8 cellular contexts compared by ENCODE assay signal in the genomic region with DNA sequence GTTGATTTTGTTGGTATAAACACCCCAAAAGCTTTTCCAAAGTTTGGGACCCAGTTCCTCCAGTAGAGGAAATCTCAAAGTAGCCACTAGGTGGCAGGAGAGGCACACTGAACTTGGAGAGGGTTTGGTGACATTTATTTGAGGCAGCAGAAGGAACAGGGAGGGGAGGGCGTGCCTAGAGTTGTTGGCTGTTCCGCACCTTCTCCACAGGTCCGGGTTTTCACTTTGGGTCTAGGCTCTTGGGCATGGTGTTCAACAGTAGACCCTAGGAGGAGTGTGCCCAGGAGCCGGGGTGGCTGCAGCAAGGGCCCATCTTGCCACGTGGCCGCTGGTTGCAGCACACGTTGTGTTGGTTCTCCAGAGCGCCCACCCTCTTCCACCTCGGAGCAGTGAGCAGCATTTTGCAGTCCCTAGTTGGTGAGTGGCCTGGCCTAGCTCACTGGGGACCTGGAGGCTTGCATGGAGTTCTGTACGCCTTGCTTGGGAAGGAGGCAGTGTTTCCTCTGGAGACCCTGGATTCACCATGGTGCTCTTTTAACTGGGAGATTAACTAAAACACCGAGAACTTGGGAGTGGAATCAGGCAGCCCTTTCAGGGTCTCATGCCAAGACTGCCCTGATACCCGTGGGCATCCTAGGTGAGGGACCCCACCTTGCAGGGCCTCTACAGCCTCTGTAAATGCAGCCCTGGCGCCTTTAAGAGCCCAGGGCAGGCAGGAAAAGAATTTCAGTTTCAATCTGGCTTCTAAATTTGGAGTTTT. TPM values are rescaled to one million over a fixed set of nuclear protein-coding genes. Genes with fewer than 3 reads are reported as not detected.
A peak's percentile ranks its signal among the peaks of the same experiment; 100 is the strongest.
DNase-seq lines count a peak whose midpoint lies in the region; ATAC-seq and TF ChIP-seq lines count a peak whose summit lies in the region.

No MANE protein-coding gene starts in this region.

- H3K27me3 Mint-ChIP-seq in activated CD8-positive, alpha-beta T cell treated with anti-CD3 and anti-CD28 coated beads for 36 hours = no peaks in the 10 kb centered on the region

- peak; percentile 51 for ATAC-seq in activated CD8-positive, alpha-beta T cell treated with anti-CD3 and anti-CD28 coated beads for 36 hours
- ATAC-seq in HG03095 (IDR thresholded peaks at IDR 0.05; ENCODE audit: unreplicated experiment) = no peak

- peaks cover 42% of the 10 kb centered on the region for H3K4me1 Mint-ChIP-seq in activated CD8-positive, alpha-beta T cell treated with anti-CD3 and anti-CD28 coated beads for 36 hours (ENCODE audit: low read depth)

- intact Hi-C loops in activated CD8-positive, alpha-beta T cell treated with anti-CD3 and anti-CD28 coated beads for 36 hours (cut with micrococcal nuclease) = loop anchor here (5.0 kb wide), 1 partner anchor 473 kb away; no protein-coding TSS in a partner anchor

- H3K27ac Mint-ChIP-seq in activated CD8-positive, alpha-beta T cell treated with anti-CD3 and anti-CD28 coated beads for 36 hours = peak overlapping the region; percentile 93

- H3K4me3 ChIP-seq in GM12875 (ENCODE audit: low read depth, low read length) = peak overlapping the region; percentile 22

- CTCF ChIA-PET in activated CD8-positive, alpha-beta T cell treated with anti-CD3 and anti-CD28 coated beads for 36 hours (lab: Charles Lee) = interaction anchor here (0.6 to 7.4 kb wide), 52 partner anchors 8 to 641 kb away, joined by 3 to 131 read pairs (median 4); partner anchors contain the start of genes C9orf50, IER5L and NTMT1

- DNase-seq in HPDE6-E6E7 (ENCODE audit: extremely low spot score) (peak; percentile 81), NCI-H82 treated with DMSO at 0.1 percent for 48 hours (lab: John Stamatoyannopoulos, UW; ENCODE audit: unreplicated experiment) (peak; percentile 73), lung microvascular endothelial cell (ENCODE audit: low read depth in 2 of 2) (peak; percentile 85 to 93)
- peak; percentile 86 for DNase-seq in activated CD8-positive, alpha-beta T cell treated with anti-CD3 and anti-CD28 coated beads for 36 hours
- DNase-seq in effector CD8-positive, alpha-beta T cell (lab: John Stamatoyannopoulos, UW) = peak; percentile 67
- peak; percentile 36 to 66 (median 48) for DNase-seq in stimulated activated CD4-positive, alpha-beta T cell treated with anti-CD3 and anti-CD28 coated beads, TNF-alpha, amount 100 ng/mL, for 4 hours (ENCODE audit: low read depth in 3 of 3)

- H3K36me3 Mint-ChIP-seq in activated CD8-positive, alpha-beta T cell treated with anti-CD3 and anti-CD28 coated beads for 36 hours (ENCODE audit: low read depth) = peaks cover 23% of the 10 kb centered on the region

- H3K9me3 Mint-ChIP-seq in activated CD8-positive, alpha-beta T cell treated with anti-CD3 and anti-CD28 coated beads for 36 hours = no peaks in the 10 kb centered on the region

- H3K4me3 Mint-ChIP-seq in activated CD8-positive, alpha-beta T cell treated with anti-CD3 and anti-CD28 coated beads for 36 hours = peak overlapping the region; percentile 80

- POLR2A ChIA-PET in activated CD8-positive, alpha-beta T cell treated with anti-CD3 and anti-CD28 coated beads for 36 hours (lab: Charles Lee) = interaction anchor here (0.7 to 2.5 kb wide), 15 partner anchors 23 to 485 kb away, joined by 3 to 9 read pairs (median 4); partner anchors contain the start of gene PTPA

- TF ChIP-seq CTCF in GM12875 (IDR thresholded peaks at IDR 0.05; ENCODE audit: borderline replicate concordance, insufficient read depth, low read depth, low read length) = peak; percentile 76
- TF ChIP-seq CTCF in activated CD8-positive, alpha-beta T cell treated with anti-CD3 and anti-CD28 coated beads for 36 hours (IDR thresholded peaks at IDR 0.05) = peak; percentile 99

RNA-seq across cellular contexts. Expression of gene PTPA, which starts 28.2 kb away (rescaled TPM):
- 10 to 100 TPM; 95.3 to 98.5 TPM for total RNA-seq in activated CD8-positive, alpha-beta T cell treated with anti-CD3 and anti-CD28 coated beads for 36 hours
- 86.1 and 94.8 TPM in 2 replicates for total RNA-seq in lung microvascular endothelial cell

RNA-seq across cellular contexts. Expression of gene CRAT, which starts 28.8 kb away (rescaled TPM):
- total RNA-seq in activated CD8-positive, alpha-beta T cell treated with anti-CD3 and anti-CD28 coated beads for 36 hours = 10 to 100 TPM; 11.8 to 12.7 TPM
- total RNA-seq in lung microvascular endothelial cell = 24.2 and 25.6 TPM in 2 replicates

RNA-seq across cellular contexts. Expression of gene IER5L, which starts 38.6 kb away (rescaled TPM):
- 1 to 10 TPM; 3.7 to 4.1 TPM for total RNA-seq in activated CD8-positive, alpha-beta T cell treated with anti-CD3 and anti-CD28 coated beads for 36 hours
- total RNA-seq in lung microvascular endothelial cell = 13.1 and 20.4 TPM in 2 replicates

RNA-seq across cellular contexts. Expression of gene DOLPP1, which starts 58.5 kb away (rescaled TPM):
- total RNA-seq in activated CD8-positive, alpha-beta T cell treated with anti-CD3 and anti-CD28 coated beads for 36 hours = 10 to 100 TPM; 12.7 to 15.2 TPM
- total RNA-seq in lung microvascular endothelial cell = 7.2 and 8.3 TPM in 2 replicates
